ENCODE assay signal across 1 cellular context in the genomic region with DNA sequence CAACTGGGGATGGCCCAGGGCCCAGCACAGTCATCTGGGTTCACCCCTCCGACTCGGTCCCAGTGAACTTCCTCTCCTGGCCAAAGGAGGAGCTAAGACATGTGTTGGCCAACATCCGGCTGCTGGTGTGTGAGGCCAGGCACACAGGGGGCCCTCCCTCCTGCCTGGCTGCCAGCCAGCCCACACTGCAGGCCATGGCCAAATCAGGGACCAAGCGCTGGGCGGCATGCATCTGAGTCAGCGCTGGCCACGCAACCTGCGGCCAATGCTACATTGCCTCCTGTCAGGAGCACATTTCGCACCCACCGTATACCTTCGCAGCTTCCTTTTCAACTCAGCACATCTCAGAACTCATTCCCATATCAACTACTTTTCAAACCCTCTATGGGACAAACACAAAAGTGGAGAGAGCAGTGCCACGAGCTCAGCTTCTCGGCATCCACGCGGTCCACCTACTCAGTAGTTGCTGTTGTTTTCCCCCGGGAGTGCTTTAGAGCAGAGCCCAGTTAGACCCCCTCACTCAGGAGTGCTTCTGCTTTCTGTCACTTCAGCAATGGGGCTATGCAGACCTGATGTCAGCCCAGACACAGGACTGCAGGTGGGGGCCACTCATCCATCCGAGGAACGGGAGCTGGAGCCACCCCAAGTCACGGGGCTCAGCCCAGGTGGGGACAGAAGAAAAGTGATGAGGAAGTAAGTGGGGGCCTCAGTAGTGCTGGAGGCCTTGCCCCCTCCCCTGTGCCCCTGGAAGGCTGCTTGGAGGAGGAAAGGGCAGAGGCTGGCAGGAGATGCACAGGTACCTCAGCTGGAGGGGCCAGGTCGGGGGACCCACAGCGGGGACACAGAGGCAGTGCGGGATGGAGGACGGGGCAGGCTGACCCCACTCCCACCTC.
A peak's percentile ranks its signal among the peaks of the same experiment; 100 is the strongest.
TF ChIP-seq lines count a peak whose summit lies in the region.

No MANE protein-coding gene starts in this region.

TF ChIP-seq in HEK293, 187 proteins besides CTCF, POLR2A, EP300 and RAD21 (continued from another document):
- TF ChIP-seq ZFP41 (tag by site-specific recombination; IDR thresholded peaks at IDR 0.05; ENCODE audit: borderline replicate concordance), result no peak
- no peak for TF ChIP-seq MZF1 (tag by site-specific recombination; IDR thresholded peaks at IDR 0.05; ENCODE audit: borderline replicate concordance)
- TF ChIP-seq GFI1B (tag by site-specific recombination; IDR thresholded peaks at IDR 0.05), result no peak
- no peak for TF ChIP-seq ZNF138 (tag by site-specific recombination; IDR thresholded peaks at IDR 0.05; ENCODE audit: borderline replicate concordance)
- TF ChIP-seq, protein P1, sequence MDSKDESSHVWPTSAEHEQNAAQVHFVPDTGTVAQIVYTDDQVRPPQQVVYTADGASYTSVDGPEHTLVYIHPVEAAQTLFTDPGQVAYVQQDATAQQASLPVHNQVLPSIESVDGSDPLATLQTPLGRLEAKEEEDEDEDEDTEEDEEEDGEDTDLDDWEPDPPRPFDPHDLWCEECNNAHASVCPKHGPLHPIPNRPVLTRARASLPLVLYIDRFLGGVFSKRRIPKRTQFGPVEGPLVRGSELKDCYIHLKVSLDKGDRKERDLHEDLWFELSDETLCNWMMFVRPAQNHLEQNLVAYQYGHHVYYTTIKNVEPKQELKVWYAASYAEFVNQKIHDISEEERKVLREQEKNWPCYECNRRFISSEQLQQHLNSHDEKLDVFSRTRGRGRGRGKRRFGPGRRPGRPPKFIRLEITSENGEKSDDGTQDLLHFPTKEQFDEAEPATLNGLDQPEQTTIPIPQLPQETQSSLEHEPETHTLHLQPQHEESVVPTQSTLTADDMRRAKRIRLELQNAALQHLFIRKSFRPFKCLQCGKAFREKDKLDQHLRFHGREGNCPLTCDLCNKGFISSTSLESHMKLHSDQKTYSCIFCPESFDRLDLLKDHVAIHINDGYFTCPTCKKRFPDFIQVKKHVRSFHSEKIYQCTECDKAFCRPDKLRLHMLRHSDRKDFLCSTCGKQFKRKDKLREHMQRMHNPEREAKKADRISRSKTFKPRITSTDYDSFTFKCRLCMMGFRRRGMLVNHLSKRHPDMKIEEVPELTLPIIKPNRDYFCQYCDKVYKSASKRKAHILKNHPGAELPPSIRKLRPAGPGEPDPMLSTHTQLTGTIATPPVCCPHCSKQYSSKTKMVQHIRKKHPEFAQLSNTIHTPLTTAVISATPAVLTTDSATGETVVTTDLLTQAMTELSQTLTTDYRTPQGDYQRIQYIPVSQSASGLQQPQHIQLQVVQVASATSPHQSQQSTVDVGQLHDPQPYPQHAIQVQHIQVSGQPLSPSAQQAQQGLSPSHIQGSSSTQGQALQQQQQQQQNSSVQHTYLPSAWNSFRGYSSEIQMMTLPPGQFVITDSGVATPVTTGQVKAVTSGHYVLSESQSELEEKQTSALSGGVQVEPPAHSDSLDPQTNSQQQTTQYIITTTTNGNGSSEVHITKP (tag by site-specific recombination; IDR thresholded peaks at IDR 0.05), result peak; percentile 72
- TF ChIP-seq, protein P2, sequence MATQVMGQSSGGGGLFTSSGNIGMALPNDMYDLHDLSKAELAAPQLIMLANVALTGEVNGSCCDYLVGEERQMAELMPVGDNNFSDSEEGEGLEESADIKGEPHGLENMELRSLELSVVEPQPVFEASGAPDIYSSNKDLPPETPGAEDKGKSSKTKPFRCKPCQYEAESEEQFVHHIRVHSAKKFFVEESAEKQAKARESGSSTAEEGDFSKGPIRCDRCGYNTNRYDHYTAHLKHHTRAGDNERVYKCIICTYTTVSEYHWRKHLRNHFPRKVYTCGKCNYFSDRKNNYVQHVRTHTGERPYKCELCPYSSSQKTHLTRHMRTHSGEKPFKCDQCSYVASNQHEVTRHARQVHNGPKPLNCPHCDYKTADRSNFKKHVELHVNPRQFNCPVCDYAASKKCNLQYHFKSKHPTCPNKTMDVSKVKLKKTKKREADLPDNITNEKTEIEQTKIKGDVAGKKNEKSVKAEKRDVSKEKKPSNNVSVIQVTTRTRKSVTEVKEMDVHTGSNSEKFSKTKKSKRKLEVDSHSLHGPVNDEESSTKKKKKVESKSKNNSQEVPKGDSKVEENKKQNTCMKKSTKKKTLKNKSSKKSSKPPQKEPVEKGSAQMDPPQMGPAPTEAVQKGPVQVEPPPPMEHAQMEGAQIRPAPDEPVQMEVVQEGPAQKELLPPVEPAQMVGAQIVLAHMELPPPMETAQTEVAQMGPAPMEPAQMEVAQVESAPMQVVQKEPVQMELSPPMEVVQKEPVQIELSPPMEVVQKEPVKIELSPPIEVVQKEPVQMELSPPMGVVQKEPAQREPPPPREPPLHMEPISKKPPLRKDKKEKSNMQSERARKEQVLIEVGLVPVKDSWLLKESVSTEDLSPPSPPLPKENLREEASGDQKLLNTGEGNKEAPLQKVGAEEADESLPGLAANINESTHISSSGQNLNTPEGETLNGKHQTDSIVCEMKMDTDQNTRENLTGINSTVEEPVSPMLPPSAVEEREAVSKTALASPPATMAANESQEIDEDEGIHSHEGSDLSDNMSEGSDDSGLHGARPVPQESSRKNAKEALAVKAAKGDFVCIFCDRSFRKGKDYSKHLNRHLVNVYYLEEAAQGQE (tag by site-specific recombination; IDR thresholded peaks at IDR 0.05), result no peak
- no peak for TF ChIP-seq ZBTB21 (tag by site-specific recombination; IDR thresholded peaks at IDR 0.05)
